23 cellular contexts compared by ENCODE assay signal in genomic region chr2:225581906-225582305, GRCh38.
"Had no signal": no experiment of that assay in that cellular context is flagged by ENCODE, and none has a peak within 500 bp of the region (broad histone marks: within the 10 kb centered on the region; RNA-seq: fewer than 3 reads in every experiment).

No MANE protein-coding gene starts in this region.

- DNase-seq: naive thymus-derived CD4-positive, alpha-beta T cell; natural killer cell; occipital lobe; ovary; sigmoid colon; small intestine; stimulated activated CD4-positive, alpha-beta T cell treated with anti-CD3 and anti-CD28 coated beads, Interleukin-15, amount 100 ng/mL, for 24 hours; stimulated activated CD4-positive, alpha-beta T cell treated with anti-CD3 and anti-CD28 coated beads, Interleukin-2, amount 100 ng/mL, for 24 hours; stimulated activated CD4-positive, alpha-beta T cell treated with anti-CD3 and anti-CD28 coated beads, Interleukin-2, amount 100 ng/mL, for 48 hours; stimulated activated CD4-positive, alpha-beta T cell treated with anti-CD3 and anti-CD28 coated beads, Interleukin-4, amount 100 ng/mL, for 24 hours; stimulated activated naive B cell treated with anti-CD40 and anti-IgM and Interleukin-4, amounts not matched to agents 10 μg/mL and 1 μg/mL and 100 μg/mL, for 72 hours; stimulated activated naive CD4-positive, alpha-beta T cell treated with Interleukin-2 at 50 U/mL for 16 hours; stomach; thyroid gland; trophoblast cell had no signal

- H3K27ac ChIP-seq: ovary, parathyroid adenoma, psoas muscle, right lobe of liver, sigmoid colon, stomach, thoracic aorta, thyroid gland, tibial nerve, upper lobe of left lung, vagina had no signal

- H3K4me3 ChIP-seq: ovary, psoas muscle, right lobe of liver, sigmoid colon, stomach, thoracic aorta, thyroid gland, tibial nerve, upper lobe of left lung, vagina had no signal

- H3K9me3 ChIP-seq: ovary, psoas muscle, right lobe of liver, sigmoid colon, stomach, thoracic aorta, thyroid gland, tibial nerve, upper lobe of left lung, vagina had no signal

- H3K36me3 ChIP-seq: ovary, right lobe of liver, sigmoid colon, stomach, thoracic aorta, thyroid gland, tibial nerve, upper lobe of left lung, vagina had no signal

- H3K27me3 ChIP-seq: ovary, right lobe of liver, sigmoid colon, stomach, thyroid gland, tibial nerve, upper lobe of left lung, vagina had no signal

- H3K9ac ChIP-seq: parathyroid adenoma had no signal

- FAIRE-seq: small intestine, urothelium cell line had no signal

- H3K4me1 ChIP-seq: parathyroid adenoma, psoas muscle, right lobe of liver, sigmoid colon, stomach, thyroid gland, tibial nerve, upper lobe of left lung, vagina had no signal

- H2AFZ ChIP-seq: parathyroid adenoma had no signal
